8 cellular contexts compared by ENCODE assay signal in genomic region chr14:59483819-59484610, GRCh38. TPM values are rescaled to one million over a fixed set of nuclear protein-coding genes. Genes with fewer than 3 reads are reported as not detected.
A peak's percentile ranks its signal among the peaks of the same experiment; 100 is the strongest.
DNase-seq lines count a peak whose midpoint lies in the region; ATAC-seq and TF ChIP-seq lines count a peak whose summit lies in the region.

TSS of gene JKAMP (plus strand) at chr14:59484517. CDS start at chr14:59484590, 73 bp downstream.
TSS of gene L3HYPDH (minus strand) at chr14:59484408. CDS start at chr14:59484316, 92 bp downstream.

- DNase-seq in AG09319 (ENCODE audit: extremely low read depth, low read depth): peak; percentile 85
- DNase-seq in NCI-H226: peak; percentile 88
- DNase-seq in WTC11 (ENCODE audit: low spot score): peak; percentile 98
- peak; percentile 95 to 96 for DNase-seq in cardiac fibroblast (ENCODE audit: low read depth in 2 of 2)
- DNase-seq in immature natural killer cell: peak; percentile 96
- peak; percentile 100 for DNase-seq in spleen

- in situ Hi-C loops in GM18951 (cut with MboI; ENCODE audit: low sequenced_read_pairs, unreplicated experiment): no loop called here

- TF ChIP-seq POLR2A in GM18951 (IDR thresholded peaks at IDR 0.05; ENCODE audit: extremely low read depth, insufficient read depth, insufficient read length) (peak; percentile 91), spleen (IDR thresholded peaks at IDR 0.05) (peak in 2 of 3 donors; percentile 4 to 67)

- peaks cover 36 to 84% (median 67%) of the 10 kb centered on the region in 6 donors for H3K4me1 ChIP-seq in spleen

- TF ChIP-seq CTCF in AG09319 (IDR thresholded peaks at IDR 0.05; ENCODE audit: low read depth, low read length) (peak; percentile 65), WTC11 (IDR thresholded peaks at IDR 0.05) (no peak), cardiac fibroblast (IDR thresholded peaks at IDR 0.05; ENCODE audit: low read depth, low read length) (peak; percentile 30), spleen (IDR thresholded peaks at IDR 0.05 in 8 of 11, conservative IDR thresholded peaks at IDR 0.05 in 3 of 11) (peak in 9 of 11 experiments; percentile 37 to 78 (median 69))

- 0 to 1% (median 0%) methylated on average over 60 to 89 of the region's 89 CpGs for WGBS in spleen, 5 donors

- peak within 1 kb of the TSS; percentile 88 to 97 (median 94) for H3K27ac ChIP-seq in spleen

- H3K9me3 Mint-ChIP-seq in WTC11 (no peaks in the 10 kb centered on the region), immature natural killer cell (no peaks in the 10 kb centered on the region)

- intact Hi-C loops in spleen (cut with DNase I; ENCODE audit: low total_unique reads): loop anchor here (10.0 kb wide), 1 partner anchor 611 kb away; the partner anchor contains the start of gene PCNX4

- peaks cover 15% of the 10 kb centered on the region for H3K36me3 Mint-ChIP-seq in WTC11
- peaks cover 2 to 10% (median 8%) of the 10 kb centered on the region in 3 donors for H3K36me3 Mint-ChIP-seq in immature natural killer cell

- H3K27me3 ChIP-seq in spleen (replicated peaks in 1 of 7): no peaks in the 10 kb centered on the region

- H3K27ac Mint-ChIP-seq in WTC11 (peak within 1 kb of the TSS; percentile 87), immature natural killer cell (peak within 1 kb of the TSS; percentile 83 to 97 (median 96))

- H3K4me3 ChIP-seq in cardiac fibroblast (replicated peaks in 1 of 2; ENCODE audit: low read depth in 2 of 2, low read length in 2 of 2): peak within 1 kb of the TSS; percentile 90
- peak within 1 kb of the TSS; percentile 74 to 98 (median 90) for H3K4me3 ChIP-seq in spleen

- peaks cover 19% of the 10 kb centered on the region for H3K4me1 Mint-ChIP-seq in WTC11
- peaks cover 57 to 80% of the 10 kb centered on the region in 2 donors for H3K4me1 Mint-ChIP-seq in immature natural killer cell

- no peaks in the 10 kb centered on the region for H3K27me3 Mint-ChIP-seq in WTC11 (ENCODE audit: low read depth)
- peaks cover 1 to 14% (median 11%) of the 10 kb centered on the region in 3 donors for H3K27me3 Mint-ChIP-seq in immature natural killer cell (ENCODE audit: low read depth in 3 of 3)

- H3K36me3 ChIP-seq in spleen: peaks cover 0 to 25% (median 9%) of the 10 kb centered on the region in 6 donors

- ATAC-seq in HG03196 (IDR thresholded peaks at IDR 0.05; ENCODE audit: unreplicated experiment): peak; percentile 86
- ATAC-seq in WTC11: peak; percentile 94

- H3K4me3 Mint-ChIP-seq in WTC11 (peak within 1 kb of the TSS; percentile 83), immature natural killer cell (peak within 1 kb of the TSS; percentile 93 to 98 (median 98))

- POLR2A ChIA-PET in WTC11 (lab: Charles Lee): interaction anchor here (0.6 to 1.7 kb wide), 6 partner anchors 16 to 765 kb away, joined by 3 to 13 read pairs (median 5); partner anchors contain the start of genes DAAM1, GPR135 and PPM1A

- H3K9me3 ChIP-seq in spleen: no peaks in the 10 kb centered on the region

- CTCF ChIA-PET in WTC11 (lab: Charles Lee): interaction anchor here (0.6 to 3.4 kb wide), 15 partner anchors 13 to 359 kb away, joined by 3 to 36 read pairs (median 3); partner anchors contain the start of genes CCDC175, DAAM1 and GPR135

TF ChIP-seq in WTC11, 78 proteins besides CTCF, POLR2A, EP300 and RAD21 (continues in another document):
- TF ChIP-seq ATF2 (CRISPR knock-in tag; IDR thresholded peaks at IDR 0.05; ENCODE audit: borderline replicate concordance, low read depth): peak; percentile 77
- TF ChIP-seq TCF7 (CRISPR knock-in tag; IDR thresholded peaks at IDR 0.05; ENCODE audit: low read depth): peak; percentile 91
- 0 out of 2 replicates have a peak, but pooled peaks have one; percentile 67 for TF ChIP-seq ZNF219 (CRISPR knock-in tag; IDR thresholded peaks at IDR 0.05; ENCODE audit: borderline replicate concordance)
- no peak for TF ChIP-seq OVOL2 (CRISPR knock-in tag; IDR thresholded peaks at IDR 0.05; ENCODE audit: borderline replicate concordance)
- no peak for TF ChIP-seq ZNF423 (CRISPR knock-in tag; IDR thresholded peaks at IDR 0.05)
- peak; percentile 58; the same call in 1 of the 2 replicates for TF ChIP-seq IRF2 (CRISPR knock-in tag; IDR thresholded peaks at IDR 0.05; ENCODE audit: borderline replicate concordance, low read depth)
- TF ChIP-seq FOXJ3 (CRISPR knock-in tag; IDR thresholded peaks at IDR 0.05; ENCODE audit: borderline replicate concordance): no peak
- TF ChIP-seq, protein P1, sequence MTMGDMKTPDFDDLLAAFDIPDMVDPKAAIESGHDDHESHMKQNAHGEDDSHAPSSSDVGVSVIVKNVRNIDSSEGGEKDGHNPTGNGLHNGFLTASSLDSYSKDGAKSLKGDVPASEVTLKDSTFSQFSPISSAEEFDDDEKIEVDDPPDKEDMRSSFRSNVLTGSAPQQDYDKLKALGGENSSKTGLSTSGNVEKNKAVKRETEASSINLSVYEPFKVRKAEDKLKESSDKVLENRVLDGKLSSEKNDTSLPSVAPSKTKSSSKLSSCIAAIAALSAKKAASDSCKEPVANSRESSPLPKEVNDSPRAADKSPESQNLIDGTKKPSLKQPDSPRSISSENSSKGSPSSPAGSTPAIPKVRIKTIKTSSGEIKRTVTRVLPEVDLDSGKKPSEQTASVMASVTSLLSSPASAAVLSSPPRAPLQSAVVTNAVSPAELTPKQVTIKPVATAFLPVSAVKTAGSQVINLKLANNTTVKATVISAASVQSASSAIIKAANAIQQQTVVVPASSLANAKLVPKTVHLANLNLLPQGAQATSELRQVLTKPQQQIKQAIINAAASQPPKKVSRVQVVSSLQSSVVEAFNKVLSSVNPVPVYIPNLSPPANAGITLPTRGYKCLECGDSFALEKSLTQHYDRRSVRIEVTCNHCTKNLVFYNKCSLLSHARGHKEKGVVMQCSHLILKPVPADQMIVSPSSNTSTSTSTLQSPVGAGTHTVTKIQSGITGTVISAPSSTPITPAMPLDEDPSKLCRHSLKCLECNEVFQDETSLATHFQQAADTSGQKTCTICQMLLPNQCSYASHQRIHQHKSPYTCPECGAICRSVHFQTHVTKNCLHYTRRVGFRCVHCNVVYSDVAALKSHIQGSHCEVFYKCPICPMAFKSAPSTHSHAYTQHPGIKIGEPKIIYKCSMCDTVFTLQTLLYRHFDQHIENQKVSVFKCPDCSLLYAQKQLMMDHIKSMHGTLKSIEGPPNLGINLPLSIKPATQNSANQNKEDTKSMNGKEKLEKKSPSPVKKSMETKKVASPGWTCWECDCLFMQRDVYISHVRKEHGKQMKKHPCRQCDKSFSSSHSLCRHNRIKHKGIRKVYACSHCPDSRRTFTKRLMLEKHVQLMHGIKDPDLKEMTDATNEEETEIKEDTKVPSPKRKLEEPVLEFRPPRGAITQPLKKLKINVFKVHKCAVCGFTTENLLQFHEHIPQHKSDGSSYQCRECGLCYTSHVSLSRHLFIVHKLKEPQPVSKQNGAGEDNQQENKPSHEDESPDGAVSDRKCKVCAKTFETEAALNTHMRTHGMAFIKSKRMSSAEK (CRISPR knock-in tag; IDR thresholded peaks at IDR 0.05; ENCODE audit: borderline replicate concordance): peak; percentile 64; the same call in 1 of the 2 replicates
- no peak for TF ChIP-seq GRHL2 (CRISPR knock-in tag; IDR thresholded peaks at IDR 0.05; ENCODE audit: insufficient replicate concordance, severe bottlenecking)
- peak; percentile 89 for TF ChIP-seq FOXK1 (CRISPR knock-in tag; IDR thresholded peaks at IDR 0.05)
- peak; percentile 82; the same call in 1 of the 2 replicates for TF ChIP-seq TP53 (CRISPR knock-in tag; IDR thresholded peaks at IDR 0.05)
- TF ChIP-seq, protein P2, sequence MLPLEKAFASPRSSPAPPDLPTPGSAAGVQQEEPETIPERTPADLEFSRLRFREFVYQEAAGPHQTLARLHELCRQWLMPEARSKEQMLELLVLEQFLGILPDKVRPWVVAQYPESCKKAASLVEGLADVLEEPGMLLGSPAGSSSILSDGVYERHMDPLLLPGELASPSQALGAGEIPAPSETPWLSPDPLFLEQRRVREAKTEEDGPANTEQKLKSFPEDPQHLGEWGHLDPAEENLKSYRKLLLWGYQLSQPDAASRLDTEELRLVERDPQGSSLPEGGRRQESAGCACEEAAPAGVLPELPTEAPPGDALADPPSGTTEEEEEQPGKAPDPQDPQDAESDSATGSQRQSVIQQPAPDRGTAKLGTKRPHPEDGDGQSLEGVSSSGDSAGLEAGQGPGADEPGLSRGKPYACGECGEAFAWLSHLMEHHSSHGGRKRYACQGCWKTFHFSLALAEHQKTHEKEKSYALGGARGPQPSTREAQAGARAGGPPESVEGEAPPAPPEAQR (CRISPR knock-in tag; IDR thresholded peaks at IDR 0.05): no peak
- no peak for TF ChIP-seq NR3C1 (CRISPR knock-in tag; conservative IDR thresholded peaks at IDR 0.05; ENCODE audit: low read depth)
- TF ChIP-seq CREM (CRISPR knock-in tag; IDR thresholded peaks at IDR 0.05): no peak; the same call in 1 of the 2 replicates

RNA-seq across cellular contexts. Expression of gene JKAMP, which starts in this region (rescaled TPM):
- total RNA-seq in WTC11 (2021): 29.1 to 33.2 TPM (median 31.7 TPM) in 3 replicates
- 100 to 1,000 TPM in 1 of 3 donors, 10 to 100 TPM in 2; 58.0 to 109 (median 69.9) TPM for polyA plus RNA-seq in immature natural killer cell
- 10 to 100 TPM; 28.5 to 92.2 (median 40.4) TPM for total RNA-seq in spleen
- 10 to 100 TPM; 18.9 to 23.4 (median 21.9) TPM for polyA plus RNA-seq in spleen

RNA-seq across cellular contexts. Expression of gene L3HYPDH, which starts in this region (rescaled TPM):
- total RNA-seq in WTC11 (2021) (14.3 to 17.5 TPM (median 16.6 TPM) in 3 replicates), spleen (10 to 100 TPM; 24.8 to 71.8 (median 39.2) TPM)
- polyA plus RNA-seq in immature natural killer cell (1 to 10 TPM; 1.1 to 5.1 (median 3.6) TPM), spleen (10 to 100 TPM; 39.9 to 50.2 (median 49.7) TPM)

Comparison
In these comparisons a context has a peak if more than half of its experiments do, and no peak if none do; other contexts are left out.
1. Peak in every context shown above with its lines: DNase-seq, ATAC-seq, H3K4me3 ChIP-seq and H3K27ac ChIP-seq.
2. RNA of gene L3HYPDH (polyA plus RNA-seq): 39.9 to 50.2 TPM in spleen; 1.1 to 5.1 TPM in immature natural killer cell; every median in the first group is over 4 times any median in the second.